29 cellular contexts compared by ENCODE assay signal in genomic region chr4:137685357-137685756, GRCh38.
DNase-seq lines count a peak whose midpoint lies in the region; ATAC-seq, FAIRE-seq and TF ChIP-seq lines count a peak whose summit lies in the region.
"Had no signal": no experiment of that assay in that cellular context is flagged by ENCODE, and none has a peak within 500 bp of the region (broad histone marks: within the 10 kb centered on the region; RNA-seq: fewer than 3 reads in every experiment).

No MANE protein-coding gene starts in this region.

- peak overlapping the region; percentile 41 for H3K27ac Mint-ChIP-seq in mesothelial cell of epicardium
- H3K27ac Mint-ChIP-seq: activated T-cell treated with anti-CD3 and anti-CD28 coated beads, Interleukin-2, amount 50 U/mL, for 24 hours; endodermal cell; stimulated activated effector memory CD8-positive, alpha-beta T cell treated with anti-CD3 and anti-CD28 coated beads, Interleukin-12 subunit alpha, Interleukin-12 subunit beta, amount 100 ng/mL, for 72 hours; T-helper 17 cell had no signal

- FAIRE-seq in endometrium (lab: Jason Lieb, UNC), result peak; percentile 89
- FAIRE-seq: pancreas had no signal

- DNase-seq in AG20443 (ENCODE audit: low spot score) (peak; percentile 20), NCI-H446 treated with DMSO at 0.1 percent for 48 hours (lab: John Stamatoyannopoulos, UW) (peak; percentile 59), mesothelial cell of epicardium (ENCODE audit: low spot score in 2 of 2, unreplicated experiment in 2 of 2) (no peak), NCI-H2029 treated with DMSO at 0.1 percent for 48 hours (lab: John Stamatoyannopoulos, UW) (no peak)
- DNase-seq in activated CD4-positive, alpha-beta T cell treated with anti-CD3 and anti-CD28 coated beads, Interleukin-2, amount 50 U/mL, for 48 hours, result no peak
- DNase-seq: activated naive CD4-positive, alpha-beta T cell treated with Interleukin-2 at 50 U/mL for 16 hours; activated T-cell treated with anti-CD3 and anti-CD28 coated beads, Interleukin-2, amount 50 U/mL, for 24 hours; amygdala; C1 segment of cervical spinal cord; Calu3; cortex of kidney; EL; endodermal cell; HCEC 1CT; heart left ventricle; left colon; mesenchymal stem cell; NCI-H1048; NCI-H2081; NCI-H510A; pancreas; Peyer's patch; spleen; stimulated activated CD4-positive, alpha-beta T cell treated with anti-CD3 and anti-CD28 coated beads, Interleukin-2, amount 100 ng/mL, for 48 hours; T-helper 17 cell had no signal

- TF ChIP-seq CTCF in mesothelial cell of epicardium (IDR thresholded peaks at IDR 0.05; ENCODE audit: unreplicated experiment), result no peak

- H3K36me3 Mint-ChIP-seq in mesothelial cell of epicardium, result no peaks in the 10 kb centered on the region
- H3K36me3 Mint-ChIP-seq: stimulated activated effector memory CD8-positive, alpha-beta T cell treated with anti-CD3 and anti-CD28 coated beads, Interleukin-12 subunit alpha, Interleukin-12 subunit beta, amount 100 ng/mL, for 72 hours had no signal

- H3K27me3 Mint-ChIP-seq in mesothelial cell of epicardium (ENCODE audit: low read depth), result no peaks in the 10 kb centered on the region
- H3K27me3 Mint-ChIP-seq: activated T-cell treated with anti-CD3 and anti-CD28 coated beads, Interleukin-2, amount 50 U/mL, for 24 hours; T-helper 17 cell had no signal

- peaks cover 5% of the 10 kb centered on the region for H3K9me3 Mint-ChIP-seq in mesothelial cell of epicardium
- H3K9me3 Mint-ChIP-seq: activated T-cell treated with anti-CD3 and anti-CD28 coated beads, Interleukin-2, amount 50 U/mL, for 24 hours; endodermal cell had no signal

- peaks cover 29% of the 10 kb centered on the region for H3K4me1 Mint-ChIP-seq in mesothelial cell of epicardium
- H3K4me1 Mint-ChIP-seq: stimulated activated effector memory CD8-positive, alpha-beta T cell treated with anti-CD3 and anti-CD28 coated beads, Interleukin-12 subunit alpha, Interleukin-12 subunit beta, amount 100 ng/mL, for 72 hours; T-helper 17 cell had no signal

- ATAC-seq in HG03565 (IDR thresholded peaks at IDR 0.05; ENCODE audit: unreplicated experiment) (no peak), GM18505 (IDR thresholded peaks at IDR 0.05; ENCODE audit: unreplicated experiment) (no peak)
- ATAC-seq: heart left ventricle; left colon; pancreas; stimulated activated effector memory CD8-positive, alpha-beta T cell treated with anti-CD3 and anti-CD28 coated beads, Interleukin-12 subunit alpha, Interleukin-12 subunit beta, amount 100 ng/mL, for 72 hours; T-helper 17 cell had no signal

- no peak overlapping the region for H3K4me3 Mint-ChIP-seq in mesothelial cell of epicardium
- H3K4me3 Mint-ChIP-seq: activated T-cell treated with anti-CD3 and anti-CD28 coated beads, Interleukin-2, amount 50 U/mL, for 24 hours; endodermal cell; stimulated activated effector memory CD8-positive, alpha-beta T cell treated with anti-CD3 and anti-CD28 coated beads, Interleukin-12 subunit alpha, Interleukin-12 subunit beta, amount 100 ng/mL, for 72 hours; T-helper 17 cell had no signal

- TF ChIP-seq POLR2A in GM18505 (IDR thresholded peaks at IDR 0.05; ENCODE audit: borderline replicate concordance, extremely low read depth, insufficient read depth, insufficient read length), result no peak

Comparison
In these comparisons a context has a peak if more than half of its experiments do, and no peak if none do; other contexts are left out.
1. DNase-seq: peak in AG20443 (single experiment) and NCI-H446 treated with DMSO at 0.1 percent for 48 hours (single experiment); none in mesothelial cell of epicardium (0 of 2), NCI-H2029 treated with DMSO at 0.1 percent for 48 hours (single experiment) and activated CD4-positive, alpha-beta T cell treated with anti-CD3 and anti-CD28 coated beads, Interleukin-2, amount 50 U/mL, for 48 hours (0 of 2).